Comparison of ENCODE assay signal across 8 cellular contexts in genomic region chr3:11498646-11499045, GRCh38.
DNase-seq lines count a peak whose midpoint lies in the region; ATAC-seq and FAIRE-seq lines count a peak whose summit lies in the region.

No MANE protein-coding gene starts in this region.

- no peak overlapping the region for H3K14ac ChIP-seq in trophoblast cell (ENCODE audit: low read length)

- H3K23ac ChIP-seq in trophoblast cell (ENCODE audit: low read length) = no peak overlapping the region

- peak overlapping the region; percentile 10 for H3K4me2 ChIP-seq in trophoblast cell (ENCODE audit: low read length)

- H4K91ac ChIP-seq in trophoblast cell (ENCODE audit: low read depth, low read length) = no peak overlapping the region

- no peak overlapping the region for H3K9ac ChIP-seq in trophoblast cell (ENCODE audit: low read length)

- H4K12ac ChIP-seq in trophoblast cell (ENCODE audit: low read depth, low read length) = no peak overlapping the region

- H3K4ac ChIP-seq in trophoblast cell (ENCODE audit: low read depth, low read length) = no peak overlapping the region

- no peak overlapping the region for H4K8ac ChIP-seq in trophoblast cell (ENCODE audit: low read depth, low read length)

- in situ Hi-C loops in G401 (cut with HindIII; ENCODE audit: low sequenced_read_pairs) = no loop called here

- no peak overlapping the region for H3K18ac ChIP-seq in trophoblast cell (ENCODE audit: low read length)

- H2AFZ ChIP-seq in trophoblast cell (ENCODE audit: insufficient read depth, low read length, poor library complexity) = no peak overlapping the region

- DNase-seq in H4 (ENCODE audit: low spot score) (peak; percentile 67), RCC 7860 (ENCODE audit: low spot score) (peak; percentile 85), fibroblast of peridontal ligament (ENCODE audit: extremely low read depth) (peak; percentile 58), trophoblast cell (peak; percentile 16 to 46), G401 (ENCODE audit: low spot score) (no peak), middle frontal gyrus (ENCODE audit: extremely low spot score, low spot score) (no peak)
- no peak for DNase-seq in effector memory CD4-positive, alpha-beta T cell

- no peak overlapping the region for H2BK120ac ChIP-seq in trophoblast cell (ENCODE audit: insufficient read depth, low read length, poor library complexity)

- no peak overlapping the region for H3K4me3 ChIP-seq in trophoblast cell (ENCODE audit: low read depth, low read length)
- H3K4me3 ChIP-seq in effector memory CD4-positive, alpha-beta T cell (ENCODE audit: insufficient read depth, low read depth, low read length, poor library complexity, severe bottlenecking) = no peak overlapping the region

- H2BK5ac ChIP-seq in trophoblast cell (ENCODE audit: low read depth, low read length, poor library complexity) = no peak overlapping the region

- H3K79me2 ChIP-seq in trophoblast cell (ENCODE audit: control insufficient read depth, insufficient read depth, low read length, poor library complexity) = no peaks in the 10 kb centered on the region

- peaks cover 5% of the 10 kb centered on the region for H3K9me3 ChIP-seq in trophoblast cell (ENCODE audit: insufficient read depth, low read depth, low read length)
- no peaks in the 10 kb centered on the region for H3K9me3 ChIP-seq in effector memory CD4-positive, alpha-beta T cell (ENCODE audit: control insufficient read depth, low read length)

- WGBS in trophoblast cell (ENCODE audit: extremely low coverage, insufficient coverage, insufficient read length) = no CpG with 5 or more reads among the region's 1 CpG

- peaks cover 5 to 8% of the 10 kb centered on the region in 2 experiments for H3K4me1 ChIP-seq in trophoblast cell (ENCODE audit: control insufficient read depth in 1 of 2, insufficient read depth in 2 of 2, low read length in 2 of 2)
- no peaks in the 10 kb centered on the region for H3K4me1 ChIP-seq in effector memory CD4-positive, alpha-beta T cell (ENCODE audit: control insufficient read depth, insufficient read depth, low read length, poor library complexity, severe bottlenecking)

- H2AK5ac ChIP-seq in trophoblast cell (ENCODE audit: low read length) = no peak overlapping the region

- peaks cover 2% of the 10 kb centered on the region for H3K79me1 ChIP-seq in trophoblast cell (ENCODE audit: low read length)

- no peak overlapping the region for H2BK12ac ChIP-seq in trophoblast cell (ENCODE audit: low read length)

- no peak for FAIRE-seq in RCC 7860 (lab: Jason Lieb, UNC)

- no peak for ATAC-seq in GM19035 (IDR thresholded peaks at IDR 0.05; ENCODE audit: unreplicated experiment)

- no peak overlapping the region for H3K27ac ChIP-seq in trophoblast cell (ENCODE audit: low read depth, low read length)
- H3K27ac ChIP-seq in effector memory CD4-positive, alpha-beta T cell (ENCODE audit: insufficient read depth, low read length, poor library complexity, severe bottlenecking) = no peak overlapping the region

- no peaks in the 10 kb centered on the region for H3K27me3 ChIP-seq in trophoblast cell (ENCODE audit: insufficient read depth, low read length)
- no peaks in the 10 kb centered on the region for H3K27me3 ChIP-seq in effector memory CD4-positive, alpha-beta T cell (replicated peaks; ENCODE audit: control insufficient read depth, insufficient read depth, low read length, poor library complexity, severe bottlenecking)

- H3K36me3 ChIP-seq in trophoblast cell (ENCODE audit: control insufficient read depth in 1 of 2, insufficient read depth in 2 of 2, low read length in 2 of 2) = no peaks in the 10 kb centered on the region
- no peaks in the 10 kb centered on the region for H3K36me3 ChIP-seq in effector memory CD4-positive, alpha-beta T cell (ENCODE audit: control insufficient read depth, insufficient read depth, low read length)

Comparison
In these comparisons a context has a peak if more than half of its experiments do, and no peak if none do; other contexts are left out.
1. DNase-seq: peak in H4 (single experiment), RCC 7860 (single experiment), fibroblast of peridontal ligament (single experiment) and trophoblast cell (2 of 2); none in G401 (single experiment), middle frontal gyrus (single experiment) and effector memory CD4-positive, alpha-beta T cell (0 of 3).